Comparison of ENCODE assay signal across 8 cellular contexts in the genomic region with DNA sequence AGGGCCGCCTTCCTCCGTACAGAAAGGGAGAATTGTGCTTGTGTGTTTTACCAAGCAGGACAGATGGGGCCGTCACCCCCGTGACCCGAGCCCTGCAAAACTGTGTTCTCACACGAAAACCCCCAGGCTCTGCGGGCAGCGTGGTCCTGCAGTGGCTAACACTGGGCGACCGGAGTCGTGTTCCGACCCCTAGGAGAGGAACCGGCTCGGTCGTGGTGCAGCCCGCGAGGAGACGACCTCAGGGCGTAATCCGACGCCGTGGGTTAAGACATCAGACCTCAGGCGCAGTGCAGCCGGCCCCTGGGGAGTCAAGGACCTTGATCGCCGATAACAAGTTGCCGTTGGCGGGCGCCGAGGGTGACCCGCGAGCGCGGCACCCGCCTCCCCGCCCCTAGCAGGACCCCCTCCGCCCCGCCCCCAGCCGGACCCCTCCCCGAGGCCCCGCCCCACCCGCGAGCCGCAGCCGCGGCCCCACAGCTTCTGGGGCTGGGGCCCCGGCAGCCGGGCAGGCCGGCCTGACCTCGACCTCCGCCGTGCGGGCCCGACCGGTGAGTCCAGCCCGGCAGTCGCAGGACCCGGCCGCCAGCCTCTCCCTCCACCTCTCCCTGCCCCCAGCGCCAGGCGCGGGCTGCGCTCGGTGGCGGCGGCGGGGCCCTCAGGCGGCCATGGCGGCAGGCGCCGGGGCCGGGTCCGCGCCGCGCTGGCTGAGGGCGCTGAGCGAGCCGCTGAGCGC. TPM values are rescaled to one million over a fixed set of nuclear protein-coding genes. Genes with fewer than 3 reads are reported as not detected.
DNase-seq lines count a peak whose midpoint lies in the region; ATAC-seq and TF ChIP-seq lines count a peak whose summit lies in the region.

A gene (plus strand): TSS at position 444 of the 733 bp plus-strand sequence. CDS start 222 bp downstream, at position 666.

- BruUV-seq in Calu3 (replicated peaks; lab: Mats Ljungman, UMichigan) = no TSS peak

- peak within 1 kb of the TSS; percentile 81 for H3K4me3 ChIP-seq in fibroblast of villous mesenchyme (ENCODE audit: low read depth, low read length)
- peak within 1 kb of the TSS; percentile 72 for H3K4me3 ChIP-seq in neuron (ENCODE audit: low read length)

- no peaks in the 10 kb centered on the region for H3K27me3 Mint-ChIP-seq in Calu3 (ENCODE audit: unreplicated experiment)
- peaks cover 7% of the 10 kb centered on the region for H3K27me3 Mint-ChIP-seq in activated T-helper 17 cell treated with anti-CD3 and anti-CD28 coated beads, Interleukin-2, amount 50 U/mL, for 72 hours

- H3K36me3 Mint-ChIP-seq in Calu3 (ENCODE audit: insufficient read depth, unreplicated experiment) = peaks cover 30% of the 10 kb centered on the region
- H3K36me3 Mint-ChIP-seq in activated T-helper 17 cell treated with anti-CD3 and anti-CD28 coated beads, Interleukin-2, amount 50 U/mL, for 72 hours (ENCODE audit: low read depth) = no peaks in the 10 kb centered on the region

- DNase-seq in Calu3 (peak; percentile 66), HT-29 (ENCODE audit: low spot score) (peak; percentile 31), RKO (ENCODE audit: low spot score) (peak; percentile 65), fibroblast of villous mesenchyme (ENCODE audit: low read depth) (peak; percentile 42), superior temporal gyrus (ENCODE audit: extremely low spot score) (peak; percentile 58)

- peak within 1 kb of the TSS; percentile 78 for H3K27ac Mint-ChIP-seq in Calu3 (ENCODE audit: unreplicated experiment)
- peak within 1 kb of the TSS; percentile 67 for H3K27ac Mint-ChIP-seq in activated T-helper 17 cell treated with anti-CD3 and anti-CD28 coated beads, Interleukin-2, amount 50 U/mL, for 72 hours

- intact Hi-C loops in Calu3 (cut with micrococcal nuclease; ENCODE audit: unreplicated experiment) = loop anchor here (5.0 kb wide), 1 partner anchor 80 kb away; no protein-coding TSS in a partner anchor

- H2AFZ ChIP-seq in neuron (ENCODE audit: low read depth, low read length) = peak within 1 kb of the TSS; percentile 89

- peaks cover 9% of the 10 kb centered on the region for H3K4me1 ChIP-seq in neuron (ENCODE audit: insufficient read depth, low read length)

- no peaks in the 10 kb centered on the region for H3K9me3 Mint-ChIP-seq in Calu3 (ENCODE audit: low read depth, unreplicated experiment)
- no peaks in the 10 kb centered on the region for H3K9me3 Mint-ChIP-seq in activated T-helper 17 cell treated with anti-CD3 and anti-CD28 coated beads, Interleukin-2, amount 50 U/mL, for 72 hours

- peaks cover 46% of the 10 kb centered on the region for H3K4me1 Mint-ChIP-seq in Calu3 (ENCODE audit: low read depth, unreplicated experiment)
- H3K4me1 Mint-ChIP-seq in activated T-helper 17 cell treated with anti-CD3 and anti-CD28 coated beads, Interleukin-2, amount 50 U/mL, for 72 hours = no peaks in the 10 kb centered on the region

- H3K36me3 ChIP-seq in neuron (ENCODE audit: insufficient read depth, low read length) = no peaks in the 10 kb centered on the region

- ATAC-seq in GM19467 (IDR thresholded peaks at IDR 0.05; ENCODE audit: unreplicated experiment) = peak; percentile 65
- peak; percentile 82 for ATAC-seq in activated T-helper 17 cell treated with anti-CD3 and anti-CD28 coated beads, Interleukin-2, amount 50 U/mL, for 72 hours (replicated peaks)

- no peaks in the 10 kb centered on the region for H3K27me3 ChIP-seq in neuron (ENCODE audit: insufficient read depth, low read length)

- H3K9me3 ChIP-seq in neuron (ENCODE audit: low read length) = no peaks in the 10 kb centered on the region

- peak within 1 kb of the TSS; percentile 92 for H3K4me3 Mint-ChIP-seq in Calu3 (ENCODE audit: low read depth, unreplicated experiment)
- peak within 1 kb of the TSS; percentile 83 for H3K4me3 Mint-ChIP-seq in activated T-helper 17 cell treated with anti-CD3 and anti-CD28 coated beads, Interleukin-2, amount 50 U/mL, for 72 hours

- TF ChIP-seq CTCF in Calu3 (IDR thresholded peaks at IDR 0.05; ENCODE audit: unreplicated experiment) (no peak), fibroblast of villous mesenchyme (IDR thresholded peaks at IDR 0.05; ENCODE audit: insufficient read depth, low read depth, low read length) (no peak)

- CTCF ChIA-PET in Calu3 (lab: Charles Lee) = no interaction called here

RNA-seq across cellular contexts. Expression of the gene that starts here (rescaled TPM):
- 45.5 and 49.2 TPM in 2 replicates for total RNA-seq in Calu3 (2022)
- 28.4 and 74.1 TPM in 2 replicates for total RNA-seq in HT-29 (2014; rRNA removed; shearing (Covaris generic))
- 10 to 100 TPM in 1 of 2 donors, 1 to 10 TPM in 1; 3.4 to 16.0 TPM for total RNA-seq in activated T-helper 17 cell treated with anti-CD3 and anti-CD28 coated beads, Interleukin-2, amount 50 U/mL, for 72 hours
- 24.8 and 35.4 TPM in 2 replicates for total RNA-seq in fibroblast of villous mesenchyme

Comparison
In these comparisons a context has a peak if more than half of its experiments do, and no peak if none do; other contexts are left out.
1. Peak in every context shown above with its lines: DNase-seq, ATAC-seq and H3K4me3 ChIP-seq.